In genomic region chr5:30592833-30593232, GRCh38 we compare ENCODE assay signal across 16 cellular contexts.
A peak's percentile ranks its signal among the peaks of the same experiment; 100 is the strongest.
DNase-seq lines count a peak whose midpoint lies in the region; ATAC-seq and FAIRE-seq lines count a peak whose summit lies in the region.
"Had no signal": no experiment of that assay in that cellular context is flagged by ENCODE, and none has a peak within 500 bp of the region (broad histone marks: within the 10 kb centered on the region; RNA-seq: fewer than 3 reads in every experiment).

No MANE protein-coding gene starts in this region.

- FAIRE-seq in HTR-8/SVneo (lab: Jason Lieb, UNC) = peak; percentile 13

- ATAC-seq in HG03432 (IDR thresholded peaks at IDR 0.05; ENCODE audit: unreplicated experiment) = no peak
- ATAC-seq: CD8-positive, alpha-beta T cell; HCT116 had no signal

- DNase-seq in DMS53 (lab: John Stamatoyannopoulos, UW) = peak; percentile 12
- no peak for DNase-seq in DMS53 treated with DMSO at 0.1 percent for 48 hours (lab: John Stamatoyannopoulos, UW; ENCODE audit: unreplicated experiment)
- no peak for DNase-seq in HTR-8/SVneo (ENCODE audit: insufficient read length, low spot score)
- peak; percentile 57 for DNase-seq in kidney tubule cell (ENCODE audit: low spot score)
- DNase-seq in AG08395 (ENCODE audit: low spot score) = no peak
- no peak for DNase-seq in DMS114 treated with DMSO at 0.1 percent for 48 hours (lab: John Stamatoyannopoulos, UW; ENCODE audit: unreplicated experiment)
- DNase-seq: 8988T; AML-193; CD8-positive, alpha-beta T cell; DMS 273 treated with DMSO at 0.1 percent for 48 hours; GF-D8; GOT3; H7; HFFc6 had no signal

Comparison
In these comparisons a context has a peak if more than half of its experiments do, and no peak if none do; other contexts are left out.
1. DNase-seq: peak in DMS53 (single experiment) and kidney tubule cell (single experiment); none in DMS53 treated with DMSO at 0.1 percent for 48 hours (single experiment), HTR-8/SVneo (single experiment), AG08395 (single experiment) and DMS114 treated with DMSO at 0.1 percent for 48 hours (single experiment).